In genomic region chrX:72572248-72573157, GRCh38 we compare ENCODE assay signal across 8 cellular contexts. TPM values are rescaled to one million over a fixed set of nuclear protein-coding genes. Genes with fewer than 3 reads are reported as not detected.
DNase-seq lines count a peak whose midpoint lies in the region; ATAC-seq and TF ChIP-seq lines count a peak whose summit lies in the region.

TSS of gene HDAC8 (minus strand) at chrX:72572843. CDS start at chrX:72572761, 82 bp downstream.

- CTCF ChIA-PET in BJ (lab: Yijun Ruan, JAX): no interaction called here

- peak; percentile 41 for DNase-seq in BJ (ENCODE audit: low read depth)
- peak; percentile 49 for DNase-seq in NCI-H2196 treated with DMSO at 0.1 percent for 48 hours (lab: John Stamatoyannopoulos, UW; ENCODE audit: unreplicated experiment)
- DNase-seq in WERI-Rb-1: peak; percentile 67
- DNase-seq in choroid plexus epithelial cell (ENCODE audit: low read depth): peak; percentile 88
- peak; percentile 42 for DNase-seq in kidney epithelial cell (ENCODE audit: low read depth)
- DNase-seq in stimulated activated CD4-positive, alpha-beta T cell treated with anti-CD3 and anti-CD28 coated beads, Interleukin-12 subunit alpha, Interleukin-12 subunit beta, amount 100 ng/mL, for 48 hours (ENCODE audit: low read depth in 2 of 3, low spot score in 1 of 3): peak; percentile 13 to 26 (median 15)

- H3K4me3 ChIP-seq in BJ (ENCODE audit: low read depth, low read length): peak within 1 kb of the TSS; percentile 57
- peak within 1 kb of the TSS; percentile 59 for H3K4me3 ChIP-seq in WERI-Rb-1 (ENCODE audit: low read depth, low read length)
- peak within 1 kb of the TSS; percentile 63 for H3K4me3 ChIP-seq in choroid plexus epithelial cell (ENCODE audit: low read depth, low read length)
- peak within 1 kb of the TSS; percentile 65 for H3K4me3 ChIP-seq in kidney epithelial cell (ENCODE audit: low read depth, low read length)

- H3K27me3 ChIP-seq in BJ (ENCODE audit: control insufficient read depth, insufficient read depth, low read length): no peaks in the 10 kb centered on the region
- peaks cover 11% of the 10 kb centered on the region for H3K27me3 ChIP-seq in WERI-Rb-1 (ENCODE audit: insufficient read depth, low read depth, severe bottlenecking)
- no peaks in the 10 kb centered on the region for H3K27me3 ChIP-seq in kidney epithelial cell (ENCODE audit: control insufficient read depth, insufficient read depth, low read length)

- POLR2A ChIA-PET in BJ (lab: Charles Lee): no interaction called here

- H3K36me3 ChIP-seq in BJ (ENCODE audit: control insufficient read depth, insufficient read depth, low read length) (peaks cover 2% of the 10 kb centered on the region; the same call in 1 of the 2 replicates), WERI-Rb-1 (peaks cover 6% of the 10 kb centered on the region), kidney epithelial cell (ENCODE audit: control insufficient read depth, insufficient read depth, low read length) (no peaks in the 10 kb centered on the region)

- TF ChIP-seq CTCF in BJ (IDR thresholded peaks at IDR 0.05; ENCODE audit: insufficient read depth, low read depth, low read length) (no peak), WERI-Rb-1 (IDR thresholded peaks at IDR 0.05; ENCODE audit: low read depth, low read length) (no peak), choroid plexus epithelial cell (conservative IDR thresholded peaks at IDR 0.05; ENCODE audit: low read depth, low read length) (no peak), kidney epithelial cell (IDR thresholded peaks at IDR 0.05; ENCODE audit: insufficient read depth, low read length, poor library complexity, severe bottlenecking) (no peak)

- peak within 1 kb of the TSS; percentile 88 for H3K27ac ChIP-seq in WERI-Rb-1

- H3K9me3 ChIP-seq in WERI-Rb-1 (ENCODE audit: severe bottlenecking): no peaks in the 10 kb centered on the region

- ATAC-seq in GM19043 (IDR thresholded peaks at IDR 0.05; ENCODE audit: low read depth, unreplicated experiment): peak; percentile 95
- ATAC-seq in HG03196 (IDR thresholded peaks at IDR 0.05; ENCODE audit: unreplicated experiment): peak; percentile 92

RNA-seq across cellular contexts. Expression of gene HDAC8, which starts in this region (rescaled TPM):
- polyA plus RNA-seq in BJ (2011; rRNA removed): 14.9 and 20.6 TPM in 2 replicates
- 17.3 and 23.4 TPM in 2 replicates for polyA minus RNA-seq in BJ (2011; rRNA and poly(A)+ RNA removed)
- total RNA-seq in kidney epithelial cell: 19.9 and 22.3 TPM in 2 replicates

Comparison
In these comparisons a context has a peak if more than half of its experiments do, and no peak if none do; other contexts are left out.
1. Peak in every context shown above with its lines: DNase-seq, ATAC-seq, H3K4me3 ChIP-seq and H3K27ac ChIP-seq.
2. DNase-seq: peak in every context shown above with its lines; median percentile 88 in choroid plexus epithelial cell; 67 in WERI-Rb-1; 49 in NCI-H2196 treated with DMSO at 0.1 percent for 48 hours; 42 in kidney epithelial cell; 41 in BJ; 15 in stimulated activated CD4-positive, alpha-beta T cell treated with anti-CD3 and anti-CD28 coated beads, Interleukin-12 subunit alpha, Interleukin-12 subunit beta, amount 100 ng/mL, for 48 hours.